Comparison of ENCODE assay signal across 12 cellular contexts in the genomic region with DNA sequence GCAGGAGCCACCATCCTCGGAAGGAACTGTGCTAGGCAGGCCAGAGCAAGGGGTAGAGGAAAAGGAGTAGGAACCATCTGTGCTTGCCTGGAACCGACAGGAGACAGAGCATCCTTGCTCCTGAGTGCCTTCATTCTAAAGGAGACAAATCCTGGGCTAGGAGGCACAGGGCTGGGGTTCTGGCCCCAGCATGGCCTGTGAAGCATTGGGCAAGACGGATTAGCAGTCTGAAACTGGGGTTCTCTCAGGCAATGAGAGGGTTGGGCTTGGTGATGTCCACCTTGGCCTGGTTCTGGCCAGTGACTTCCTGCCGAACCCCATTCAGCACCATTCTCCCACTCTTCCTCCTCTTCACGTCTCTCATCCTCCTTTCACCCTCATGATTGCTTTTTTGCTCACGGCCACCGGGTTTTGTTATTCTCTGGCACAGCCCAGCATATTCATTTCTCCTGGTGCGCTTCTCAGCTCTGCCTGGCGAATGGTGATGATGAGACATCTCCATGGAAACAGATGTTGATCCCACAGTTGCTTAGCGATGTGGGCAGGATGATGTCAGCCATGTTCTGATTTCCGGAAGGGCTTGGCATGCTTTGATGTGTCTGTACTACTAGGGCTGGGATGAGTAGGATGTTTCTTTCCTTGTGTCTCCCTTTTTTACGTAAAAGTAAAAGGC.
A peak's percentile ranks its signal among the peaks of the same experiment; 100 is the strongest.
DNase-seq lines count a peak whose midpoint lies in the region; ATAC-seq and TF ChIP-seq lines count a peak whose summit lies in the region.
"Had no signal": no experiment of that assay in that cellular context is flagged by ENCODE, and none has a peak within 500 bp of the region (broad histone marks: within the 10 kb centered on the region; RNA-seq: fewer than 3 reads in every experiment).

No MANE protein-coding gene starts in this region.

- no peaks in the 10 kb centered on the region for H3K9me3 Mint-ChIP-seq in activated naive CD4-positive, alpha-beta T cell treated with anti-CD3 and anti-CD28 coated beads for 36 hours
- H3K9me3 Mint-ChIP-seq: CD8-positive, alpha-beta memory T cell; IgD-negative memory B cell had no signal

- H3K9me3 ChIP-seq in right atrium auricular region (no peaks in the 10 kb centered on the region), smooth muscle cell (replicated peaks; ENCODE audit: low read depth) (no peaks in the 10 kb centered on the region)
- H3K9me3 ChIP-seq: gastroesophageal sphincter had no signal

- no peak overlapping the region for H3K27ac ChIP-seq in right atrium auricular region
- H3K27ac ChIP-seq in smooth muscle cell (ENCODE audit: low read depth), result no peak overlapping the region
- H3K27ac ChIP-seq: gastroesophageal sphincter had no signal

- no peak overlapping the region for H3K4me2 ChIP-seq in smooth muscle cell

- no peaks in the 10 kb centered on the region for H3K79me2 ChIP-seq in smooth muscle cell (ENCODE audit: low read depth)

- intact Hi-C loops in left ventricle myocardium superior (cut with micrococcal nuclease), result no loop called here
- intact Hi-C loops in activated naive CD4-positive, alpha-beta T cell treated with anti-CD3 and anti-CD28 coated beads for 36 hours (cut with micrococcal nuclease), result no loop called here

- no peak overlapping the region for H2AFZ ChIP-seq in smooth muscle cell (ENCODE audit: low read depth)

- no peak overlapping the region for H3K27ac Mint-ChIP-seq in activated naive CD4-positive, alpha-beta T cell treated with anti-CD3 and anti-CD28 coated beads for 36 hours

- H3K27me3 ChIP-seq in right atrium auricular region (no peaks in the 10 kb centered on the region), smooth muscle cell (ENCODE audit: low read depth) (no peaks in the 10 kb centered on the region)
- H3K27me3 ChIP-seq: gastroesophageal sphincter had no signal

- H3K4me1 ChIP-seq in right atrium auricular region (no peaks in the 10 kb centered on the region), smooth muscle cell (ENCODE audit: low read depth) (no peaks in the 10 kb centered on the region)
- H3K4me1 ChIP-seq: gastroesophageal sphincter had no signal

- no peak for ATAC-seq in left ventricle myocardium superior
- ATAC-seq: gastroesophageal sphincter had no signal

- DNase-seq in right atrium auricular region (ENCODE audit: low spot score) (peak; percentile 54), left ventricle myocardium superior (no peak), amygdala (lab: John Stamatoyannopoulos, UW) (peak in 46 of 56 donors; percentile 10 to 86 (median 46)), left kidney (ENCODE audit: low read depth, low spot score) (peak; percentile 62), ureter (ENCODE audit: low spot score) (peak; percentile 35), NCI-H524 (lab: John Stamatoyannopoulos, UW) (no peak), smooth muscle cell (lab: John Stamatoyannopoulos, UW; ENCODE audit: unreplicated experiment) (no peak)
- DNase-seq in activated naive CD4-positive, alpha-beta T cell treated with anti-CD3 and anti-CD28 coated beads for 36 hours, result no peak
- DNase-seq: CD8-positive, alpha-beta memory T cell; NCI-H510A treated with DMSO at 0.1 percent for 48 hours had no signal

- no peaks in the 10 kb centered on the region for H4K20me1 ChIP-seq in smooth muscle cell (ENCODE audit: low read depth)

- H3K36me3 ChIP-seq in right atrium auricular region, result no peaks in the 10 kb centered on the region
- no peaks in the 10 kb centered on the region for H3K36me3 ChIP-seq in smooth muscle cell (ENCODE audit: low read depth)
- H3K36me3 ChIP-seq: gastroesophageal sphincter had no signal

- H3K4me3 Mint-ChIP-seq in activated naive CD4-positive, alpha-beta T cell treated with anti-CD3 and anti-CD28 coated beads for 36 hours, result no peak overlapping the region
- H3K4me3 Mint-ChIP-seq: CD8-positive, alpha-beta memory T cell; IgD-negative memory B cell had no signal

- no peaks in the 10 kb centered on the region for H3F3A ChIP-seq in smooth muscle cell (ENCODE audit: low read depth)

- H3K27me3 Mint-ChIP-seq in activated naive CD4-positive, alpha-beta T cell treated with anti-CD3 and anti-CD28 coated beads for 36 hours (ENCODE audit: low read depth), result no peaks in the 10 kb centered on the region
- H3K27me3 Mint-ChIP-seq: IgD-negative memory B cell had no signal

- WGBS in smooth muscle cell (ENCODE audit: low lambda C conversion rate), result 83% methylated on average over 12 of the region's 12 CpGs

- no peak overlapping the region for H3K9ac ChIP-seq in smooth muscle cell (ENCODE audit: low read depth)

- no peak overlapping the region for H3K4me3 ChIP-seq in right atrium auricular region
- H3K4me3 ChIP-seq in smooth muscle cell, result no peak overlapping the region
- H3K4me3 ChIP-seq: gastroesophageal sphincter had no signal

- CTCF ChIA-PET in activated naive CD4-positive, alpha-beta T cell treated with anti-CD3 and anti-CD28 coated beads for 36 hours (lab: Charles Lee), result no interaction called here

- H3K36me3 Mint-ChIP-seq in activated naive CD4-positive, alpha-beta T cell treated with anti-CD3 and anti-CD28 coated beads for 36 hours (ENCODE audit: low read depth), result no peaks in the 10 kb centered on the region
- H3K36me3 Mint-ChIP-seq: CD8-positive, alpha-beta memory T cell; IgD-negative memory B cell had no signal

- TF ChIP-seq CTCF in right atrium auricular region (IDR thresholded peaks at IDR 0.05) (no peak), smooth muscle cell (IDR thresholded peaks at IDR 0.05; ENCODE audit: borderline replicate concordance, insufficient read depth, poor library complexity, severe bottlenecking) (no peak)

- H3K4me1 Mint-ChIP-seq in activated naive CD4-positive, alpha-beta T cell treated with anti-CD3 and anti-CD28 coated beads for 36 hours (ENCODE audit: low read depth), result no peaks in the 10 kb centered on the region
- H3K4me1 Mint-ChIP-seq: CD8-positive, alpha-beta memory T cell had no signal

Comparison
In these comparisons a context has a peak if more than half of its experiments do, and no peak if none do; other contexts are left out.
1. DNase-seq: peak in right atrium auricular region (single experiment), amygdala (46 of 56), left kidney (single experiment) and ureter (single experiment); none in left ventricle myocardium superior (single experiment), NCI-H524 (0 of 2), activated naive CD4-positive, alpha-beta T cell treated with anti-CD3 and anti-CD28 coated beads for 36 hours (single experiment) and smooth muscle cell (single experiment).